29 cellular contexts compared by ENCODE assay signal in the genomic region with DNA sequence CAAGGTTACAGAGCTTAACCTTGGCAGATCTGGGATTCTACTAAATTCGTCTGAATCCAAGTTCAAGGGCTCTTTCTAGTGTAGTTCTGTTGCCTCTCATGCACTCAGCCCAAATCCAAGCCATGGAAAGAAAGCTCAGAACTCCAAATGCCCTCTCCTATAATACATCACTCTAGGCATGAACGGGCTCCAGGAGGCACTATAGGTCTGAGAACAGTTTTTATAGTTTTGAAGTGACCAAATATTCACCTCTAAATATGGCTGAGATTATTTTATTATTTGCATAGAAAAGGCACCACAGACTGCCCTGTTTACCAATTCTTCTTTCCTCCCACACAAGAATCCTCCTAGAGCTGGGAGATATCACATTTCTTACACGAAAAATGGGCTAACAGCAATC.
A peak's percentile ranks its signal among the peaks of the same experiment; 100 is the strongest.
DNase-seq lines count a peak whose midpoint lies in the region; ATAC-seq and TF ChIP-seq lines count a peak whose summit lies in the region.
"Had no signal": no experiment of that assay in that cellular context is flagged by ENCODE, and none has a peak within 500 bp of the region (broad histone marks: within the 10 kb centered on the region; RNA-seq: fewer than 3 reads in every experiment).

No MANE protein-coding gene starts in this region.

- no peak overlapping the region for H3K4me3 Mint-ChIP-seq in immature natural killer cell
- H3K4me3 Mint-ChIP-seq: activated CD4-positive, alpha-beta T cell treated with anti-CD3 and anti-CD28 coated beads, Interleukin-2, amount 10 ng/mL, durations not matched to agents 24 days and 14 days; activated naive CD4-positive, alpha-beta T cell treated with anti-CD3 and anti-CD28 coated beads, Interleukin-2, amount 50 U/mL, for 24 hours; dendritic cell treated with granulocyte-macrophage colony-stimulating factor and Interleukin-4, amounts not matched to agents 40 ng/mL and 50 ng/mL, for 4 days; endodermal cell; HFFc6; mesothelial cell of epicardium; naive thymus-derived CD4-positive, alpha-beta T cell; stimulated activated naive B cell treated with anti-CD40 and anti-IgM and Interleukin-4, amounts not matched to agents 10 μg/mL and 1 μg/mL and 100 μg/mL, for 72 hours had no signal

- no peaks in the 10 kb centered on the region for H3K36me3 ChIP-seq in brain microvascular endothelial cell (replicated peaks)
- H3K36me3 ChIP-seq: heart left ventricle, upper lobe of left lung had no signal

- in situ Hi-C loops in brain microvascular endothelial cell (cut with HindIII; ENCODE audit: low pct_ligation_motif_present, low sequenced_read_pairs), result no loop called here

- H3K27me3 ChIP-seq in brain microvascular endothelial cell (replicated peaks), result no peaks in the 10 kb centered on the region
- H3K27me3 ChIP-seq: heart left ventricle, upper lobe of left lung had no signal

- no peaks in the 10 kb centered on the region for H3K27me3 Mint-ChIP-seq in immature natural killer cell (ENCODE audit: low read depth in 3 of 3)
- H3K27me3 Mint-ChIP-seq: activated CD4-positive, alpha-beta T cell treated with anti-CD3 and anti-CD28 coated beads, Interleukin-2, amount 10 ng/mL, durations not matched to agents 24 days and 14 days; activated naive CD4-positive, alpha-beta T cell treated with anti-CD3 and anti-CD28 coated beads, Interleukin-2, amount 50 U/mL, for 24 hours; dendritic cell treated with granulocyte-macrophage colony-stimulating factor and Interleukin-4, amounts not matched to agents 40 ng/mL and 50 ng/mL, for 4 days; stimulated activated naive B cell treated with anti-CD40 and anti-IgM and Interleukin-4, amounts not matched to agents 10 μg/mL and 1 μg/mL and 100 μg/mL, for 72 hours had no signal

- ATAC-seq in HG02759 (IDR thresholded peaks at IDR 0.05; ENCODE audit: unreplicated experiment), result no peak
- ATAC-seq: esophagus mucosa; heart left ventricle; naive thymus-derived CD4-positive, alpha-beta T cell; psoas muscle; stimulated activated naive B cell treated with anti-CD40 and anti-IgM and Interleukin-4, amounts not matched to agents 10 μg/mL and 1 μg/mL and 100 μg/mL, for 72 hours had no signal

- H3K4me3 ChIP-seq in brain microvascular endothelial cell (ENCODE audit: low read depth, low read length) (no peak overlapping the region), retinal pigment epithelial cell (ENCODE audit: low read length) (no peak overlapping the region)
- H3K4me3 ChIP-seq: heart left ventricle, psoas muscle, upper lobe of left lung had no signal

- peaks cover 25 to 30% of the 10 kb centered on the region in 2 donors for H3K4me1 Mint-ChIP-seq in immature natural killer cell
- H3K4me1 Mint-ChIP-seq: activated CD4-positive, alpha-beta T cell treated with anti-CD3 and anti-CD28 coated beads, Interleukin-2, amount 10 ng/mL, durations not matched to agents 24 days and 14 days; activated naive CD4-positive, alpha-beta T cell treated with anti-CD3 and anti-CD28 coated beads, Interleukin-2, amount 50 U/mL, for 24 hours; endodermal cell; mesothelial cell of epicardium; naive thymus-derived CD4-positive, alpha-beta T cell; stimulated activated naive B cell treated with anti-CD40 and anti-IgM and Interleukin-4, amounts not matched to agents 10 μg/mL and 1 μg/mL and 100 μg/mL, for 72 hours had no signal

- peaks cover 0 to 3% (median 0%) of the 10 kb centered on the region in 6 donors for H3K9me3 Mint-ChIP-seq in immature natural killer cell
- H3K9me3 Mint-ChIP-seq: activated CD4-positive, alpha-beta T cell treated with anti-CD3 and anti-CD28 coated beads, Interleukin-2, amount 10 ng/mL, durations not matched to agents 24 days and 14 days; activated T-helper 2 cell treated with anti-CD3 and anti-CD28 coated beads, Interferon-gamma antibody, Interleukin-2, Interleukin-4, amounts not matched to agents 10 μg/mL and 5 μg/mL and 100 μg/mL, durations not matched to agents 14 hours and 24 hours and 36 hours; dendritic cell treated with granulocyte-macrophage colony-stimulating factor and Interleukin-4, amounts not matched to agents 40 ng/mL and 50 ng/mL, for 4 days; stimulated activated naive B cell treated with anti-CD40 and anti-IgM and Interleukin-4, amounts not matched to agents 10 μg/mL and 1 μg/mL and 100 μg/mL, for 72 hours had no signal

- H3K27ac ChIP-seq in brain microvascular endothelial cell, result no peak overlapping the region
- H3K27ac ChIP-seq: heart left ventricle, psoas muscle, upper lobe of left lung had no signal

- H3K36me3 Mint-ChIP-seq in immature natural killer cell, result no peaks in the 10 kb centered on the region
- H3K36me3 Mint-ChIP-seq: activated naive CD4-positive, alpha-beta T cell treated with anti-CD3 and anti-CD28 coated beads, Interleukin-2, amount 50 U/mL, for 24 hours; mesothelial cell of epicardium; naive thymus-derived CD4-positive, alpha-beta T cell; stimulated activated naive B cell treated with anti-CD40 and anti-IgM and Interleukin-4, amounts not matched to agents 10 μg/mL and 1 μg/mL and 100 μg/mL, for 72 hours had no signal

- DNase-seq in HT-29 (ENCODE audit: low spot score) (peak; percentile 31), OCI-M1 (lab: John Stamatoyannopoulos, UW) (peak; percentile 3), brain microvascular endothelial cell (no peak), retinal pigment epithelial cell (ENCODE audit: low read depth) (no peak), immature natural killer cell (no peak), HuH-7.5 (ENCODE audit: low spot score) (no peak)
- DNase-seq: activated CD4-positive, alpha-beta T cell treated with anti-CD3 and anti-CD28 coated beads, Interleukin-2, amount 10 ng/mL, durations not matched to agents 24 days and 14 days; activated CD8-positive, alpha-beta memory T cell treated with anti-CD3 and anti-CD28 coated beads for 24 hours; activated T-cell treated with anti-CD3 and anti-CD28 coated beads for 4 hours; endodermal cell; heart left ventricle; HFFc6; kidney glomerular epithelial cell; naive thymus-derived CD4-positive, alpha-beta T cell; NCI-H1105 treated with DMSO at 0.1 percent for 48 hours; NCI-H1930; NCI-H524 treated with DMSO at 0.1 percent for 48 hours; nucleus accumbens; psoas muscle; SIG-M5; stimulated activated naive B cell treated with anti-CD40 and anti-IgM and Interleukin-4, amounts not matched to agents 10 μg/mL and 1 μg/mL and 100 μg/mL, for 72 hours; T1000; upper lobe of left lung had no signal

- peak; percentile 35 for TF ChIP-seq CTCF in brain microvascular endothelial cell (IDR thresholded peaks at IDR 0.05; ENCODE audit: low read depth, low read length, missing control alignments)
- peak; percentile 51 for TF ChIP-seq CTCF in retinal pigment epithelial cell (conservative IDR thresholded peaks at IDR 0.05; ENCODE audit: low read depth, low read length)

- H3K27ac Mint-ChIP-seq in immature natural killer cell, result no peak overlapping the region
- H3K27ac Mint-ChIP-seq: activated CD4-positive, alpha-beta T cell treated with anti-CD3 and anti-CD28 coated beads, Interleukin-2, amount 10 ng/mL, durations not matched to agents 24 days and 14 days; activated naive CD4-positive, alpha-beta T cell treated with anti-CD3 and anti-CD28 coated beads, Interleukin-2, amount 50 U/mL, for 24 hours; activated T-helper 2 cell treated with anti-CD3 and anti-CD28 coated beads, Interferon-gamma antibody, Interleukin-2, Interleukin-4, amounts not matched to agents 10 μg/mL and 5 μg/mL and 100 μg/mL, durations not matched to agents 14 hours and 24 hours and 36 hours; dendritic cell treated with granulocyte-macrophage colony-stimulating factor and Interleukin-4, amounts not matched to agents 40 ng/mL and 50 ng/mL, for 4 days; endodermal cell; HFFc6; mesothelial cell of epicardium; naive thymus-derived CD4-positive, alpha-beta T cell; stimulated activated naive B cell treated with anti-CD40 and anti-IgM and Interleukin-4, amounts not matched to agents 10 μg/mL and 1 μg/mL and 100 μg/mL, for 72 hours had no signal

Comparison
In these comparisons a context has a peak if more than half of its experiments do, and no peak if none do; other contexts are left out.
1. DNase-seq: peak in HT-29 (single experiment) and OCI-M1 (single experiment); none in brain microvascular endothelial cell (single experiment), retinal pigment epithelial cell (single experiment), immature natural killer cell (0 of 3) and HuH-7.5 (single experiment).